ENCODE assay signal across 8 cellular contexts in the genomic region with DNA sequence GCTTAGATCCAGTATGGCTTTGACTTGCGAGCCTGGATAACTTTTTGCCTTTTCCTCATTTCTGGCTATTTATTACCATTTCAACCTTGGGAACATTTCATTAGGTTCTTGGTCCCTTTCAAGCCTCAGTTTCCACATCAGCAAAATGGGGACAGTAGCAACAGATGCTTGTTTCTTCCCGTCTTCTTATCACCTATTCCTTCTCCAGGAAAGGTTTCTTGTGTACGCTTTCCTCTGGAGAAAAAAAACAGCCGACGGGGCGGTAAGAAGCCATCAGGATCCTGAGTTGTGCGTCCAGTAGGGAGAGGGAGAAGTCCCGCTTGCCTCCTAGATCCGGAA. TPM values are rescaled to one million over a fixed set of nuclear protein-coding genes. Genes with fewer than 3 reads are reported as not detected.
DNase-seq lines count a peak whose midpoint lies in the region; ATAC-seq and TF ChIP-seq lines count a peak whose summit lies in the region.

No MANE protein-coding gene starts in this region.

- peak overlapping the region in 4 of 5 donors; percentile 62 to 91 (median 79) for H3K27ac ChIP-seq in adrenal gland
- peak overlapping the region; percentile 84 for H3K27ac ChIP-seq in layer of hippocampus (ENCODE audit: low read depth, low read length)
- peak overlapping the region; percentile 59 for H3K27ac ChIP-seq in temporal lobe (ENCODE audit: low read depth, low read length)

- TF ChIP-seq POLR2A in adrenal gland (IDR thresholded peaks at IDR 0.05), result no peak

- POLR2A ChIA-PET in activated CD4-positive, alpha-beta T cell treated with anti-CD3 and anti-CD28 coated beads, Interleukin-2, amount 10 ng/mL, durations not matched to agents 7 days and 5 days (lab: Charles Lee), result no interaction called here

- no peaks in the 10 kb centered on the region for H3K9me3 ChIP-seq in adrenal gland (replicated peaks in 1 of 3)

- peaks cover 65% of the 10 kb centered on the region for H3K27me3 Mint-ChIP-seq in activated CD4-positive, alpha-beta T cell treated with anti-CD3 and anti-CD28 coated beads, Interleukin-2, amount 10 ng/mL, durations not matched to agents 7 days and 5 days

- WGBS in adrenal gland, 4 donors, result 13 to 19% (median 16%) methylated on average over 9 of the region's 9 CpGs

- intact Hi-C loops in adrenal gland (cut with DNase I), result loop anchor here in 1 of 2 donors (10.0 kb wide), 2 partner anchors 59 to 171 kb away; no protein-coding TSS in a partner anchor

- no peaks in the 10 kb centered on the region for H3K9me3 Mint-ChIP-seq in activated CD4-positive, alpha-beta T cell treated with anti-CD3 and anti-CD28 coated beads, Interleukin-2, amount 10 ng/mL, durations not matched to agents 7 days and 5 days

- H3K4me3 Mint-ChIP-seq in activated CD4-positive, alpha-beta T cell treated with anti-CD3 and anti-CD28 coated beads, Interleukin-2, amount 10 ng/mL, durations not matched to agents 7 days and 5 days, result peak overlapping the region; percentile 73

- no peaks in the 10 kb centered on the region for H3K27me3 ChIP-seq in adrenal gland
- H3K27me3 ChIP-seq in layer of hippocampus (ENCODE audit: control insufficient read depth, insufficient read depth, low read length), result no peaks in the 10 kb centered on the region

- TF ChIP-seq CTCF in adrenal gland (IDR thresholded peaks at IDR 0.05), result no peak

- peaks cover 30% of the 10 kb centered on the region for H3K4me1 Mint-ChIP-seq in activated CD4-positive, alpha-beta T cell treated with anti-CD3 and anti-CD28 coated beads, Interleukin-2, amount 10 ng/mL, durations not matched to agents 7 days and 5 days

- peaks cover 0 to 45% of the 10 kb centered on the region in 2 donors for H3K4me1 ChIP-seq in adrenal gland (replicated peaks in 1 of 2)

- no peaks in the 10 kb centered on the region for H3K36me3 ChIP-seq in adrenal gland (replicated peaks in 1 of 2)

- H3K27ac Mint-ChIP-seq in activated CD4-positive, alpha-beta T cell treated with anti-CD3 and anti-CD28 coated beads, Interleukin-2, amount 10 ng/mL, durations not matched to agents 7 days and 5 days, result peak overlapping the region; percentile 87

- H3K36me3 Mint-ChIP-seq in activated CD4-positive, alpha-beta T cell treated with anti-CD3 and anti-CD28 coated beads, Interleukin-2, amount 10 ng/mL, durations not matched to agents 7 days and 5 days (ENCODE audit: low read depth), result no peaks in the 10 kb centered on the region

- DNase-seq in activated CD4-positive, alpha-beta T cell treated with anti-CD3 and anti-CD28 coated beads, Interleukin-2, amount 10 ng/mL, durations not matched to agents 7 days and 5 days, result no peak
- DNase-seq in activated CD4-positive, alpha-beta T cell treated with anti-CD3 and anti-CD28 coated beads, Interleukin-2, amount 50 U/mL, for 1 hour, result no peak
- DNase-seq in adrenal gland (no peak), NCI-H1105 treated with DMSO at 0.1 percent for 48 hours (lab: John Stamatoyannopoulos, UW) (no peak)
- no peak for DNase-seq in effector CD8-positive, alpha-beta T cell (lab: John Stamatoyannopoulos, UW)

- no peak for ATAC-seq in HG03432 (IDR thresholded peaks at IDR 0.05; ENCODE audit: unreplicated experiment)

- H3K4me3 ChIP-seq in adrenal gland, result peak overlapping the region in 2 of 4 donors; percentile 83 to 99

- CTCF ChIA-PET in activated CD4-positive, alpha-beta T cell treated with anti-CD3 and anti-CD28 coated beads, Interleukin-2, amount 10 ng/mL, durations not matched to agents 7 days and 5 days (lab: Charles Lee), result interaction anchor here (0.7 to 2.0 kb wide), 10 partner anchors 9 to 322 kb away, joined by 3 to 8 read pairs (median 3); no protein-coding TSS in a partner anchor

RNA-seq across cellular contexts. Expression of a gene that starts 0.5 kb away (rescaled TPM):
- 10 to 100 TPM; 19.6 to 21.8 TPM for total RNA-seq in activated CD4-positive, alpha-beta T cell treated with anti-CD3 and anti-CD28 coated beads, Interleukin-2, amount 10 ng/mL, durations not matched to agents 7 days and 5 days
- total RNA-seq in adrenal gland (10 to 100 TPM; 33.7 to 73.1 (median 44.1) TPM), temporal lobe (41.1 TPM)
- polyA plus RNA-seq in adrenal gland, result 10 to 100 TPM in 1 of 3 donors, 1 to 10 TPM in 2; 6.8 to 21.6 (median 7.5) TPM
